In the genomic region with DNA sequence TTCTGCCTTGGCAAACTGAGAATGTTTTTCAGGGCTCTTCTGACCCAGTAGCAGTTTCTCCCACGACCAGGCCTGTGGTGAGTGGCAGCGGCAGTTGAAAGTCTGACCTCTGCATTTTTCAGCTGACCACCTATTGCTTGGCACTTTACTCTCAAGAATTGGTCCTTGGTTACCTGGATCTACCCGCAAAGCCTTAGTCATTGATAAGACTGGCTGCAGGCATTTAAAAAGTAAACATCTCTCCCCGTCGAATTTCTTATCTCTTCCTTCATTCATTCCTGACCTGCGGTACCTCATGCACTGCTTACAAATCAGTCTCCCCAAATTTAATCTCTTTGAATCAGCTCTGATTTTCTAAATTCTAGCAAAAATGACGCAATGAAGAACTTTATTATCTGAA, we compare ENCODE assay signal across 27 cellular contexts. TPM values are rescaled to one million over a fixed set of nuclear protein-coding genes. Genes with fewer than 3 reads are reported as not detected.
"Had no signal": no experiment of that assay in that cellular context is flagged by ENCODE, and none has a peak within 500 bp of the region (broad histone marks: within the 10 kb centered on the region; RNA-seq: fewer than 3 reads in every experiment).

No MANE protein-coding gene starts in this region.

- H3K4me3 Mint-ChIP-seq: activated B cell treated with CpG ODN at 0.5 μM for 24 hours; activated CD4-positive, alpha-beta T cell treated with anti-CD3 and anti-CD28 coated beads, Interleukin-2, amount 10 ng/mL, durations not matched to agents 24 days and 14 days; activated CD8-positive, alpha-beta memory T cell treated with anti-CD3 and anti-CD28 coated beads, Interleukin-2, amount 10 ng/mL, durations not matched to agents 7 days and 5 days; activated naive CD4-positive, alpha-beta T cell treated with anti-CD3 and anti-CD28 coated beads, Interleukin-2, amount 50 U/mL, for 24 hours; activated T-cell treated with anti-CD3 and anti-CD28 coated beads, Interleukin-2, amount 50 U/mL, for 24 hours; activated T-helper 1 cell treated with anti-CD3 and anti-CD28 coated beads, Interleukin-12 subunit alpha, Interleukin-12 subunit beta, Interleukin-2, Interleukin-4 antibody, amounts not matched to agents 30 ng/mL and 10 ng/mL and 1 ng/mL, durations not matched to agents 14 hours and 24 hours and 36 hours; T-cell had no signal

- H3K27ac Mint-ChIP-seq: activated B cell treated with CpG ODN at 0.5 μM for 24 hours; activated CD4-positive, alpha-beta T cell treated with anti-CD3 and anti-CD28 coated beads, Interleukin-2, amount 10 ng/mL, durations not matched to agents 24 days and 14 days; activated CD8-positive, alpha-beta memory T cell treated with anti-CD3 and anti-CD28 coated beads, Interleukin-2, amount 10 ng/mL, durations not matched to agents 7 days and 5 days; activated naive CD4-positive, alpha-beta T cell treated with anti-CD3 and anti-CD28 coated beads, Interleukin-2, amount 50 U/mL, for 24 hours; activated T-cell treated with anti-CD3 and anti-CD28 coated beads, Interleukin-2, amount 50 U/mL, for 24 hours; activated T-helper 1 cell treated with anti-CD3 and anti-CD28 coated beads, Interleukin-12 subunit alpha, Interleukin-12 subunit beta, Interleukin-2, Interleukin-4 antibody, amounts not matched to agents 30 ng/mL and 10 ng/mL and 1 ng/mL, durations not matched to agents 14 hours and 24 hours and 36 hours; T-cell had no signal

- H3K9me3 ChIP-seq: ascending aorta had no signal

- DNase-seq: activated B cell treated with CpG ODN at 0.5 μM for 24 hours; activated CD4-positive, alpha-beta T cell treated with anti-CD3 and anti-CD28 coated beads for 1 hour; activated CD4-positive, alpha-beta T cell treated with anti-CD3 and anti-CD28 coated beads, Interleukin-2, amount 10 ng/mL, durations not matched to agents 24 days and 14 days; activated CD4-positive, alpha-beta T cell treated with anti-CD3 and anti-CD28 coated beads, Interleukin-2, amount 50 U/mL, for 48 hours; activated CD8-positive, alpha-beta memory T cell treated with anti-CD3 and anti-CD28 coated beads, Interleukin-2, amount 10 ng/mL, durations not matched to agents 7 days and 5 days; activated effector memory CD4-positive, alpha-beta T cell treated with Interleukin-2 at 50 U/mL for 16 hours; activated naive CD4-positive, alpha-beta T cell; activated T-cell treated with anti-CD3 and anti-CD28 coated beads, Interleukin-2, amount 50 U/mL, for 24 hours; amniotic stem cell; brain microvascular endothelial cell; cerebellar nuclear complex; Karpas-422; NCI-H1048; NCI-H1417; NCI-H1930; NCI-H2171 treated with DMSO at 0.1 percent for 48 hours; NCI-H510A treated with DMSO at 0.1 percent for 48 hours; NCI-H69; RPMI8226; T-cell; T-helper 2 cell; T1000 had no signal

- H3K36me3 ChIP-seq: ascending aorta, brain microvascular endothelial cell had no signal

- H3K27ac ChIP-seq: ascending aorta, brain microvascular endothelial cell, SK-N-MC had no signal

- H3K4me3 ChIP-seq: ascending aorta, SK-N-MC had no signal

- H3K27me3 ChIP-seq: ascending aorta, brain microvascular endothelial cell had no signal

- H3K9me3 Mint-ChIP-seq: activated B cell treated with CpG ODN at 0.5 μM for 24 hours; activated CD4-positive, alpha-beta T cell treated with anti-CD3 and anti-CD28 coated beads, Interleukin-2, amount 10 ng/mL, durations not matched to agents 24 days and 14 days; activated naive CD4-positive, alpha-beta T cell treated with anti-CD3 and anti-CD28 coated beads, Interleukin-2, amount 50 U/mL, for 24 hours; activated T-helper 1 cell treated with anti-CD3 and anti-CD28 coated beads, Interleukin-12 subunit alpha, Interleukin-12 subunit beta, Interleukin-2, Interleukin-4 antibody, amounts not matched to agents 30 ng/mL and 10 ng/mL and 1 ng/mL, durations not matched to agents 14 hours and 24 hours and 36 hours had no signal

- H3K36me3 Mint-ChIP-seq: activated CD8-positive, alpha-beta memory T cell treated with anti-CD3 and anti-CD28 coated beads, Interleukin-2, amount 10 ng/mL, durations not matched to agents 7 days and 5 days; activated naive CD4-positive, alpha-beta T cell treated with anti-CD3 and anti-CD28 coated beads, Interleukin-2, amount 50 U/mL, for 24 hours; T-cell had no signal

- H3K27me3 Mint-ChIP-seq: activated CD4-positive, alpha-beta T cell treated with anti-CD3 and anti-CD28 coated beads, Interleukin-2, amount 10 ng/mL, durations not matched to agents 24 days and 14 days had no signal

- ATAC-seq: activated CD8-positive, alpha-beta memory T cell treated with anti-CD3 and anti-CD28 coated beads, Interleukin-2, amount 10 ng/mL, durations not matched to agents 7 days and 5 days; Right ventricle myocardium inferior; T-cell had no signal

- H3K4me1 Mint-ChIP-seq: activated B cell treated with CpG ODN at 0.5 μM for 24 hours; activated CD4-positive, alpha-beta T cell treated with anti-CD3 and anti-CD28 coated beads, Interleukin-2, amount 10 ng/mL, durations not matched to agents 24 days and 14 days; activated CD8-positive, alpha-beta memory T cell treated with anti-CD3 and anti-CD28 coated beads, Interleukin-2, amount 10 ng/mL, durations not matched to agents 7 days and 5 days; activated naive CD4-positive, alpha-beta T cell treated with anti-CD3 and anti-CD28 coated beads, Interleukin-2, amount 50 U/mL, for 24 hours; T-cell had no signal

- H3K4me1 ChIP-seq: ascending aorta had no signal

RNA-seq across cellular contexts. Expression of a gene that starts 26.1 kb away (rescaled TPM):
- total RNA-seq: ascending aorta had no signal
